Comparison of ENCODE assay signal across 3 cellular contexts in the genomic region with DNA sequence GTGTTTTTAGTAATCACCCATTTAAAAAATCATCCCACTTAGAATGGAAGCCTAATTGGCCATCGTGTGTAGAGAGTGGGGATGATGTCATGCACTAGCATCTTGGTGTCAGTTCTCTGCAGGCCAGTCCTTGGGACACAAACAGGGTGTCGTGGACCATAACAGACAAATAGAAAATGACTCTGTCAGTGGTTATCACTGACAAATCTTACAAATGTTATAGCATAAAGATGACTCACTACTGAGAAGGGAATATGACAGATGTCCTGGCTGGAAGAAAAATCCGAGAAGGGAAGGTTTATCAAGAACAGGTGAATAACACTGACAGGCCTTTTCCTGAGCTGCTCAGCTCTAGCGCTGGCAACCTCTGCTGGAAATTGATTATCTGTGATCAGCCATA.
TF ChIP-seq lines count a peak whose summit lies in the region.

No MANE protein-coding gene starts in this region.

TF ChIP-seq in HEK293, 187 proteins besides CTCF, POLR2A, EP300 and RAD21 (continued from another document and continues in another):
- TF ChIP-seq, protein P1, sequence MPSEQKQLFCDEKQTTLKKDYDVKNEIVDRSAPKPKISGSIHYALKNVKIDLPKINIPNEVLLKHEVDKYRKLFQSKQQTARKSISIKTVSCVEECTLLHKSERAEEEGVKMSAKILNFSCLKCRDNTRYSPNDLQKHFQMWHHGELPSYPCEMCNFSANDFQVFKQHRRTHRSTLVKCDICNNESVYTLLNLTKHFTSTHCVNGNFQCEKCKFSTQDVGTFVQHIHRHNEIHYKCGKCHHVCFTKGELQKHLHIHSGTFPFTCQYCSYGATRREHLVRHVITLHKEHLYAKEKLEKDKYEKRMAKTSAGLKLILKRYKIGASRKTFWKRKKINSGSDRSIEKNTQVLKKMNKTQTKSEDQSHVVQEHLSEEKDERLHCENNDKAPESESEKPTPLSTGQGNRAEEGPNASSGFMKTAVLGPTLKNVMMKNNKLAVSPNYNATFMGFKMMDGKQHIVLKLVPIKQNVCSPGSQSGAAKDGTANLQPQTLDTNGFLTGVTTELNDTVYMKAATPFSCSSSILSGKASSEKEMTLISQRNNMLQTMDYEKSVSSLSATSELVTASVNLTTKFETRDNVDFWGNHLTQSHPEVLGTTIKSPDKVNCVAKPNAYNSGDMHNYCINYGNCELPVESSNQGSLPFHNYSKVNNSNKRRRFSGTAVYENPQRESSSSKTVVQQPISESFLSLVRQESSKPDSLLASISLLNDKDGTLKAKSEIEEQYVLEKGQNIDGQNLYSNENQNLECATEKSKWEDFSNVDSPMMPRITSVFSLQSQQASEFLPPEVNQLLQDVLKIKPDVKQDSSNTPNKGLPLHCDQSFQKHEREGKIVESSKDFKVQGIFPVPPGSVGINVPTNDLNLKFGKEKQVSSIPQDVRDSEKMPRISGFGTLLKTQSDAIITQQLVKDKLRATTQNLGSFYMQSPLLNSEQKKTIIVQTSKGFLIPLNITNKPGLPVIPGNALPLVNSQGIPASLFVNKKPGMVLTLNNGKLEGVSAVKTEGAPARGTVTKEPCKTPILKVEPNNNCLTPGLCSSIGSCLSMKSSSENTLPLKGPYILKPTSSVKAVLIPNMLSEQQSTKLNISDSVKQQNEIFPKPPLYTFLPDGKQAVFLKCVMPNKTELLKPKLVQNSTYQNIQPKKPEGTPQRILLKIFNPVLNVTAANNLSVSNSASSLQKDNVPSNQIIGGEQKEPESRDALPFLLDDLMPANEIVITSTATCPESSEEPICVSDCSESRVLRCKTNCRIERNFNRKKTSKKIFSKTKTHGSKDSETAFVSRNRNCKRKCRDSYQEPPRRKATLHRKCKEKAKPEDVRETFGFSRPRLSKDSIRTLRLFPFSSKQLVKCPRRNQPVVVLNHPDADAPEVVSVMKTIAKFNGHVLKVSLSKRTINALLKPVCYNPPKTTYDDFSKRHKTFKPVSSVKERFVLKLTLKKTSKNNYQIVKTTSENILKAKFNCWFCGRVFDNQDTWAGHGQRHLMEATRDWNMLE (tag by site-specific recombination; conservative IDR thresholded peaks at IDR 0.05; ENCODE audit: low read depth), result no peak
- TF ChIP-seq, protein P2, sequence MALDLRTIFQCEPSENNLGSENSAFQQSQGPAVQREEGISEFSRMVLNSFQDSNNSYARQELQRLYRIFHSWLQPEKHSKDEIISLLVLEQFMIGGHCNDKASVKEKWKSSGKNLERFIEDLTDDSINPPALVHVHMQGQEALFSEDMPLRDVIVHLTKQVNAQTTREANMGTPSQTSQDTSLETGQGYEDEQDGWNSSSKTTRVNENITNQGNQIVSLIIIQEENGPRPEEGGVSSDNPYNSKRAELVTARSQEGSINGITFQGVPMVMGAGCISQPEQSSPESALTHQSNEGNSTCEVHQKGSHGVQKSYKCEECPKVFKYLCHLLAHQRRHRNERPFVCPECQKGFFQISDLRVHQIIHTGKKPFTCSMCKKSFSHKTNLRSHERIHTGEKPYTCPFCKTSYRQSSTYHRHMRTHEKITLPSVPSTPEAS (tag by site-specific recombination; IDR thresholded peaks at IDR 0.05), result no peak
- TF ChIP-seq, protein P3, sequence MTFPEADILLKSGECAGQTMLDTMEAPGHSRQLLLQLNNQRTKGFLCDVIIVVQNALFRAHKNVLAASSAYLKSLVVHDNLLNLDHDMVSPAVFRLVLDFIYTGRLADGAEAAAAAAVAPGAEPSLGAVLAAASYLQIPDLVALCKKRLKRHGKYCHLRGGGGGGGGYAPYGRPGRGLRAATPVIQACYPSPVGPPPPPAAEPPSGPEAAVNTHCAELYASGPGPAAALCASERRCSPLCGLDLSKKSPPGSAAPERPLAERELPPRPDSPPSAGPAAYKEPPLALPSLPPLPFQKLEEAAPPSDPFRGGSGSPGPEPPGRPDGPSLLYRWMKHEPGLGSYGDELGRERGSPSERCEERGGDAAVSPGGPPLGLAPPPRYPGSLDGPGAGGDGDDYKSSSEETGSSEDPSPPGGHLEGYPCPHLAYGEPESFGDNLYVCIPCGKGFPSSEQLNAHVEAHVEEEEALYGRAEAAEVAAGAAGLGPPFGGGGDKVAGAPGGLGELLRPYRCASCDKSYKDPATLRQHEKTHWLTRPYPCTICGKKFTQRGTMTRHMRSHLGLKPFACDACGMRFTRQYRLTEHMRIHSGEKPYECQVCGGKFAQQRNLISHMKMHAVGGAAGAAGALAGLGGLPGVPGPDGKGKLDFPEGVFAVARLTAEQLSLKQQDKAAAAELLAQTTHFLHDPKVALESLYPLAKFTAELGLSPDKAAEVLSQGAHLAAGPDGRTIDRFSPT (tag by site-specific recombination; IDR thresholded peaks at IDR 0.05), result no peak

TF ChIP-seq in SK-N-SH treated with all-trans-retinoic acid at 6 μM for 48 hours, 23 proteins besides CTCF, POLR2A, EP300 and RAD21 (continued from another document):
- TF ChIP-seq, protein P4, sequence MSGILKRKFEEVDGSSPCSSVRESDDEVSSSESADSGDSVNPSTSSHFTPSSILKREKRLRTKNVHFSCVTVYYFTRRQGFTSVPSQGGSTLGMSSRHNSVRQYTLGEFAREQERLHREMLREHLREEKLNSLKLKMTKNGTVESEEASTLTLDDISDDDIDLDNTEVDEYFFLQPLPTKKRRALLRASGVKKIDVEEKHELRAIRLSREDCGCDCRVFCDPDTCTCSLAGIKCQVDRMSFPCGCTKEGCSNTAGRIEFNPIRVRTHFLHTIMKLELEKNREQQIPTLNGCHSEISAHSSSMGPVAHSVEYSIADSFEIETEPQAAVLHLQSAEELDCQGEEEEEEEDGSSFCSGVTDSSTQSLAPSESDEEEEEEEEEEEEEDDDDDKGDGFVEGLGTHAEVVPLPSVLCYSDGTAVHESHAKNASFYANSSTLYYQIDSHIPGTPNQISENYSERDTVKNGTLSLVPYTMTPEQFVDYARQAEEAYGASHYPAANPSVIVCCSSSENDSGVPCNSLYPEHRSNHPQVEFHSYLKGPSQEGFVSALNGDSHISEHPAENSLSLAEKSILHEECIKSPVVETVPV (CRISPR knock-in tag; IDR thresholded peaks at IDR 0.05), result no peak
- TF ChIP-seq, protein P5, sequence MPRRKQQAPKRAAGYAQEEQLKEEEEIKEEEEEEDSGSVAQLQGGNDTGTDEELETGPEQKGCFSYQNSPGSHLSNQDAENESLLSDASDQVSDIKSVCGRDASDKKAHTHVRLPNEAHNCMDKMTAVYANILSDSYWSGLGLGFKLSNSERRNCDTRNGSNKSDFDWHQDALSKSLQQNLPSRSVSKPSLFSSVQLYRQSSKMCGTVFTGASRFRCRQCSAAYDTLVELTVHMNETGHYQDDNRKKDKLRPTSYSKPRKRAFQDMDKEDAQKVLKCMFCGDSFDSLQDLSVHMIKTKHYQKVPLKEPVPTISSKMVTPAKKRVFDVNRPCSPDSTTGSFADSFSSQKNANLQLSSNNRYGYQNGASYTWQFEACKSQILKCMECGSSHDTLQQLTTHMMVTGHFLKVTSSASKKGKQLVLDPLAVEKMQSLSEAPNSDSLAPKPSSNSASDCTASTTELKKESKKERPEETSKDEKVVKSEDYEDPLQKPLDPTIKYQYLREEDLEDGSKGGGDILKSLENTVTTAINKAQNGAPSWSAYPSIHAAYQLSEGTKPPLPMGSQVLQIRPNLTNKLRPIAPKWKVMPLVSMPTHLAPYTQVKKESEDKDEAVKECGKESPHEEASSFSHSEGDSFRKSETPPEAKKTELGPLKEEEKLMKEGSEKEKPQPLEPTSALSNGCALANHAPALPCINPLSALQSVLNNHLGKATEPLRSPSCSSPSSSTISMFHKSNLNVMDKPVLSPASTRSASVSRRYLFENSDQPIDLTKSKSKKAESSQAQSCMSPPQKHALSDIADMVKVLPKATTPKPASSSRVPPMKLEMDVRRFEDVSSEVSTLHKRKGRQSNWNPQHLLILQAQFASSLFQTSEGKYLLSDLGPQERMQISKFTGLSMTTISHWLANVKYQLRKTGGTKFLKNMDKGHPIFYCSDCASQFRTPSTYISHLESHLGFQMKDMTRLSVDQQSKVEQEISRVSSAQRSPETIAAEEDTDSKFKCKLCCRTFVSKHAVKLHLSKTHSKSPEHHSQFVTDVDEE (CRISPR knock-in tag; IDR thresholded peaks at IDR 0.05), result 0 out of 2 replicates have a peak, but pooled peaks have one; percentile 42
- TF ChIP-seq RARB (CRISPR knock-in tag; IDR thresholded peaks at IDR 0.05), result no peak
- TF ChIP-seq, protein P6, sequence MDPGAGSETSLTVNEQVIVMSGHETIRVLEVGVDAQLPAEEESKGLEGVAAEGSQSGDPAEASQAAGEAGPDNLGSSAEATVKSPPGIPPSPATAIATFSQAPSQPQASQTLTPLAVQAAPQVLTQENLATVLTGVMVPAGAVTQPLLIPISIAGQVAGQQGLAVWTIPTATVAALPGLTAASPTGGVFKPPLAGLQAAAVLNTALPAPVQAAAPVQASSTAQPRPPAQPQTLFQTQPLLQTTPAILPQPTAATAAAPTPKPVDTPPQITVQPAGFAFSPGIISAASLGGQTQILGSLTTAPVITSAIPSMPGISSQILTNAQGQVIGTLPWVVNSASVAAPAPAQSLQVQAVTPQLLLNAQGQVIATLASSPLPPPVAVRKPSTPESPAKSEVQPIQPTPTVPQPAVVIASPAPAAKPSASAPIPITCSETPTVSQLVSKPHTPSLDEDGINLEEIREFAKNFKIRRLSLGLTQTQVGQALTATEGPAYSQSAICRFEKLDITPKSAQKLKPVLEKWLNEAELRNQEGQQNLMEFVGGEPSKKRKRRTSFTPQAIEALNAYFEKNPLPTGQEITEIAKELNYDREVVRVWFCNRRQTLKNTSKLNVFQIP (CRISPR knock-in tag; IDR thresholded peaks at IDR 0.05; ENCODE audit: borderline replicate concordance, low read depth), result no peak

TF ChIP-seq in neural cell, 6 proteins besides CTCF, POLR2A, EP300 and RAD21 (continued from another document):
- TF ChIP-seq, protein P7, sequence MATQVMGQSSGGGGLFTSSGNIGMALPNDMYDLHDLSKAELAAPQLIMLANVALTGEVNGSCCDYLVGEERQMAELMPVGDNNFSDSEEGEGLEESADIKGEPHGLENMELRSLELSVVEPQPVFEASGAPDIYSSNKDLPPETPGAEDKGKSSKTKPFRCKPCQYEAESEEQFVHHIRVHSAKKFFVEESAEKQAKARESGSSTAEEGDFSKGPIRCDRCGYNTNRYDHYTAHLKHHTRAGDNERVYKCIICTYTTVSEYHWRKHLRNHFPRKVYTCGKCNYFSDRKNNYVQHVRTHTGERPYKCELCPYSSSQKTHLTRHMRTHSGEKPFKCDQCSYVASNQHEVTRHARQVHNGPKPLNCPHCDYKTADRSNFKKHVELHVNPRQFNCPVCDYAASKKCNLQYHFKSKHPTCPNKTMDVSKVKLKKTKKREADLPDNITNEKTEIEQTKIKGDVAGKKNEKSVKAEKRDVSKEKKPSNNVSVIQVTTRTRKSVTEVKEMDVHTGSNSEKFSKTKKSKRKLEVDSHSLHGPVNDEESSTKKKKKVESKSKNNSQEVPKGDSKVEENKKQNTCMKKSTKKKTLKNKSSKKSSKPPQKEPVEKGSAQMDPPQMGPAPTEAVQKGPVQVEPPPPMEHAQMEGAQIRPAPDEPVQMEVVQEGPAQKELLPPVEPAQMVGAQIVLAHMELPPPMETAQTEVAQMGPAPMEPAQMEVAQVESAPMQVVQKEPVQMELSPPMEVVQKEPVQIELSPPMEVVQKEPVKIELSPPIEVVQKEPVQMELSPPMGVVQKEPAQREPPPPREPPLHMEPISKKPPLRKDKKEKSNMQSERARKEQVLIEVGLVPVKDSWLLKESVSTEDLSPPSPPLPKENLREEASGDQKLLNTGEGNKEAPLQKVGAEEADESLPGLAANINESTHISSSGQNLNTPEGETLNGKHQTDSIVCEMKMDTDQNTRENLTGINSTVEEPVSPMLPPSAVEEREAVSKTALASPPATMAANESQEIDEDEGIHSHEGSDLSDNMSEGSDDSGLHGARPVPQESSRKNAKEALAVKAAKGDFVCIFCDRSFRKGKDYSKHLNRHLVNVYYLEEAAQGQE (IDR thresholded peaks at IDR 0.05; ENCODE audit: borderline replicate concordance), result peak; percentile 71
